Comparison of ENCODE assay signal across 10 cellular contexts in genomic region chr18:9742588-9743131, GRCh38. TPM values are rescaled to one million over a fixed set of nuclear protein-coding genes. Genes with fewer than 3 reads are reported as not detected.
DNase-seq lines count a peak whose midpoint lies in the region; ATAC-seq, FAIRE-seq and TF ChIP-seq lines count a peak whose summit lies in the region.
"Had no signal": no experiment of that assay in that cellular context is flagged by ENCODE, and none has a peak within 500 bp of the region (broad histone marks: within the 10 kb centered on the region; RNA-seq: fewer than 3 reads in every experiment).

No MANE protein-coding gene starts in this region.

- H3K79me1 ChIP-seq in mesenchymal stem cell (replicated peaks; ENCODE audit: low read length, poor library complexity, severe bottlenecking) = peaks cover 4% of the 10 kb centered on the region

- H3K4me1 ChIP-seq in endodermal cell (ENCODE audit: control insufficient read depth, insufficient read depth, low read length) (peaks cover 7% of the 10 kb centered on the region), mesenchymal stem cell (ENCODE audit: control insufficient read depth, insufficient read depth, low read depth, low read length) (peaks cover 21% of the 10 kb centered on the region)

- H3K14ac ChIP-seq in mesenchymal stem cell (ENCODE audit: low read length in 2 of 2) = no peak overlapping the region

- H3K9ac ChIP-seq in endodermal cell (ENCODE audit: extremely low read depth, low read length, poor library complexity, severe bottlenecking) (no peak overlapping the region), mesenchymal stem cell (ENCODE audit: low read length) (peak overlapping the region; percentile 49)

- no peak overlapping the region for H3K4me3 ChIP-seq in endodermal cell (ENCODE audit: low read length)
- H3K4me3 ChIP-seq in mesenchymal stem cell (ENCODE audit: insufficient read depth in 1 of 2, low read depth in 1 of 2, low read length in 2 of 2) = no peak overlapping the region
- H3K4me3 ChIP-seq: cardiac muscle cell had no signal

- H2AK5ac ChIP-seq in mesenchymal stem cell (ENCODE audit: low read length, severe bottlenecking) = no peak overlapping the region

- TF ChIP-seq CTCF in endodermal cell (conservative IDR thresholded peaks at IDR 0.05) = no peak
- no peak for TF ChIP-seq CTCF in type B pancreatic cell (conservative IDR thresholded peaks at IDR 0.05)

- no peak overlapping the region for H2BK5ac ChIP-seq in mesenchymal stem cell (ENCODE audit: low read depth, low read length, poor library complexity, severe bottlenecking)

- H3K4ac ChIP-seq in mesenchymal stem cell (ENCODE audit: low read depth in 1 of 2, low read length in 2 of 2) = peak overlapping the region in 1 of 2 experiments; percentile 22

- H3K4me1 Mint-ChIP-seq in endodermal cell (peaks cover 23% of the 10 kb centered on the region), type B pancreatic cell (ENCODE audit: unreplicated experiment) (peaks cover 24% of the 10 kb centered on the region)
- no peaks in the 10 kb centered on the region for H3K4me1 Mint-ChIP-seq in activated naive CD4-positive, alpha-beta T cell treated with anti-CD3 and anti-CD28 coated beads for 36 hours (ENCODE audit: low read depth)

- H3K9me3 ChIP-seq in endodermal cell (ENCODE audit: control insufficient read depth, low read length) (no peaks in the 10 kb centered on the region), mesenchymal stem cell (ENCODE audit: control insufficient read depth, low read length) (no peaks in the 10 kb centered on the region)

- H3K27ac ChIP-seq in endodermal cell (ENCODE audit: low read depth, low read length) = peak overlapping the region; percentile 73
- peak overlapping the region; percentile 52 for H3K27ac ChIP-seq in mesenchymal stem cell (ENCODE audit: low read length, poor library complexity, severe bottlenecking)
- H3K27ac ChIP-seq: cardiac muscle cell had no signal

- H4K91ac ChIP-seq in mesenchymal stem cell (ENCODE audit: low read length) = no peak overlapping the region

- peak overlapping the region; percentile 65 to 69 for H3K18ac ChIP-seq in mesenchymal stem cell (ENCODE audit: low read depth in 1 of 2, low read length in 2 of 2)

- H3K27me3 Mint-ChIP-seq in endodermal cell (ENCODE audit: insufficient read depth) (no peaks in the 10 kb centered on the region), type B pancreatic cell (peaks cover 3% of the 10 kb centered on the region)
- H3K27me3 Mint-ChIP-seq in activated naive CD4-positive, alpha-beta T cell treated with anti-CD3 and anti-CD28 coated beads for 36 hours (ENCODE audit: low read depth) = peaks cover 13% of the 10 kb centered on the region
- H3K27me3 Mint-ChIP-seq: IgD-negative memory B cell had no signal

- H3K36me3 ChIP-seq in endodermal cell (ENCODE audit: control insufficient read depth, insufficient read depth, low read length) (no peaks in the 10 kb centered on the region), mesenchymal stem cell (ENCODE audit: control insufficient read depth in 1 of 2, insufficient read depth in 2 of 2, low read depth in 1 of 2, low read length in 2 of 2) (no peaks in the 10 kb centered on the region)
- H3K36me3 ChIP-seq: cardiac muscle cell had no signal

- FAIRE-seq in GM12892 (lab: Jason Lieb, UNC) = no peak

- no peak overlapping the region for H2BK15ac ChIP-seq in mesenchymal stem cell (ENCODE audit: low read depth, poor library complexity, severe bottlenecking)

- H3K27me3 ChIP-seq in endodermal cell (ENCODE audit: control insufficient read depth, insufficient read depth, low read length, poor library complexity, severe bottlenecking) = no peaks in the 10 kb centered on the region
- H3K27me3 ChIP-seq in mesenchymal stem cell (ENCODE audit: control insufficient read depth in 1 of 2, insufficient read depth in 1 of 2, low read length in 2 of 2) = no peaks in the 10 kb centered on the region
- H3K27me3 ChIP-seq: cardiac muscle cell had no signal

- H2AFZ ChIP-seq in mesenchymal stem cell (ENCODE audit: low read depth, low read length) = no peak overlapping the region

- TF ChIP-seq POLR2A in GM12892 (IDR thresholded peaks at IDR 0.05; ENCODE audit: low read depth, low read length) = no peak

- 55 to 74% methylated on average over 8 of the region's 8 CpGs for WGBS in endodermal cell (ENCODE audit: insufficient coverage in 1 of 2, insufficient read length in 1 of 2), 2 experiments
- WGBS in mesenchymal stem cell = 18% methylated on average over 7 of the region's 8 CpGs

- H2BK12ac ChIP-seq in mesenchymal stem cell (ENCODE audit: low read length in 2 of 2) = no peak overlapping the region

- CTCF ChIA-PET in activated naive CD4-positive, alpha-beta T cell treated with anti-CD3 and anti-CD28 coated beads for 36 hours (lab: Charles Lee) = interaction anchor here (0.7 kb wide), 1 partner anchor 226 kb away, joined by 3 read pairs; no protein-coding TSS in a partner anchor

- intact Hi-C loops in activated naive CD4-positive, alpha-beta T cell treated with anti-CD3 and anti-CD28 coated beads for 36 hours (cut with micrococcal nuclease) = no loop called here

- H3K23ac ChIP-seq in mesenchymal stem cell (ENCODE audit: low read length in 2 of 2) = no peak overlapping the region

- no peak overlapping the region for H4K8ac ChIP-seq in mesenchymal stem cell (ENCODE audit: low read length)

- H3K9me3 Mint-ChIP-seq in endodermal cell (no peaks in the 10 kb centered on the region), type B pancreatic cell (no peaks in the 10 kb centered on the region)
- H3K9me3 Mint-ChIP-seq in activated naive CD4-positive, alpha-beta T cell treated with anti-CD3 and anti-CD28 coated beads for 36 hours = no peaks in the 10 kb centered on the region
- H3K9me3 Mint-ChIP-seq: IgD-negative memory B cell had no signal

- no peak overlapping the region for H3K4me2 ChIP-seq in mesenchymal stem cell (ENCODE audit: low read length, poor library complexity, severe bottlenecking)

- no peak for ATAC-seq in HG02970 (IDR thresholded peaks at IDR 0.05; ENCODE audit: low FRiP score, unreplicated experiment)
- no peak for ATAC-seq in GM18870 (IDR thresholded peaks at IDR 0.05; ENCODE audit: unreplicated experiment)

- H3K4me3 Mint-ChIP-seq in endodermal cell (peak overlapping the region; percentile 17), type B pancreatic cell (peak overlapping the region; percentile 74)
- no peak overlapping the region for H3K4me3 Mint-ChIP-seq in activated naive CD4-positive, alpha-beta T cell treated with anti-CD3 and anti-CD28 coated beads for 36 hours
- H3K4me3 Mint-ChIP-seq: IgD-negative memory B cell had no signal

- peak overlapping the region; percentile 69 for H3K27ac Mint-ChIP-seq in endodermal cell
- H3K27ac Mint-ChIP-seq in type B pancreatic cell = peak overlapping the region; percentile 63
- H3K27ac Mint-ChIP-seq in activated naive CD4-positive, alpha-beta T cell treated with anti-CD3 and anti-CD28 coated beads for 36 hours = no peak overlapping the region

- DNase-seq in endodermal cell (peak; percentile 20), mesenchymal stem cell (peak; percentile 87), type B pancreatic cell (ENCODE audit: extremely low spot score, unreplicated experiment) (no peak), GM12892 (ENCODE audit: insufficient read length) (no peak)
- DNase-seq in activated naive CD4-positive, alpha-beta T cell treated with anti-CD3 and anti-CD28 coated beads for 36 hours = no peak

- H3K36me3 Mint-ChIP-seq in endodermal cell (ENCODE audit: low read depth) (no peaks in the 10 kb centered on the region), type B pancreatic cell (no peaks in the 10 kb centered on the region)
- no peaks in the 10 kb centered on the region for H3K36me3 Mint-ChIP-seq in activated naive CD4-positive, alpha-beta T cell treated with anti-CD3 and anti-CD28 coated beads for 36 hours (ENCODE audit: low read depth)

- H2BK120ac ChIP-seq in mesenchymal stem cell (ENCODE audit: low read depth, low read length) = peak overlapping the region; percentile 39

TF ChIP-seq in PFSK-1, 5 proteins besides CTCF, POLR2A, EP300 and RAD21:
- TF ChIP-seq POLR2AphosphoS5 (IDR thresholded peaks at IDR 0.05; ENCODE audit: low read depth, low read length) = no peak
- TF ChIP-seq SIN3A (IDR thresholded peaks at IDR 0.05; ENCODE audit: borderline replicate concordance, insufficient read depth, low read length) = 0 out of 2 replicates have a peak, but pooled peaks have one; percentile 21

RNA-seq across cellular contexts. Expression of gene RAB31, which starts 34.6 kb away (rescaled TPM):
- polyA plus RNA-seq in PFSK-1 (2012; ENCODE audit: insufficient read length, low read depth) = 53.2 TPM
- total RNA-seq in endodermal cell (10 to 100 TPM; 11.7 to 20.3 TPM), type B pancreatic cell (ENCODE audit: low replicate concordance) (8.9 and 19.7 TPM in 2 replicates)
- 23.6 TPM for polyA plus RNA-seq in endodermal cell (2013, experiment 1 of 2)
- polyA plus RNA-seq in endodermal cell (2013, experiment 2 of 2) = 25.0 TPM
- 128 TPM for polyA plus RNA-seq in mesenchymal stem cell (2013, experiment 1 of 2)
- 128 TPM for polyA plus RNA-seq in mesenchymal stem cell (2013, experiment 2 of 2)
- polyA plus RNA-seq in GM12892 (2012; ENCODE audit: missing spikeins) = 26.4 TPM
- under 1 TPM; 0.38 to 0.89 TPM for total RNA-seq in activated naive CD4-positive, alpha-beta T cell treated with anti-CD3 and anti-CD28 coated beads for 36 hours

Comparison
In these comparisons a context has a peak if more than half of its experiments do, and no peak if none do; other contexts are left out.
1. DNase-seq: peak in endodermal cell (single experiment) and mesenchymal stem cell (single experiment); none in type B pancreatic cell (single experiment), GM12892 (single experiment) and activated naive CD4-positive, alpha-beta T cell treated with anti-CD3 and anti-CD28 coated beads for 36 hours (single experiment).